1 cellular context compared by ENCODE assay signal in genomic region chr11:69526453-69526810, GRCh38.
TF ChIP-seq lines count a peak whose summit lies in the region.

No MANE protein-coding gene starts in this region.

TF ChIP-seq in HepG2, 621 proteins besides CTCF, POLR2A, EP300 and RAD21:
- TF ChIP-seq, protein P1, sequence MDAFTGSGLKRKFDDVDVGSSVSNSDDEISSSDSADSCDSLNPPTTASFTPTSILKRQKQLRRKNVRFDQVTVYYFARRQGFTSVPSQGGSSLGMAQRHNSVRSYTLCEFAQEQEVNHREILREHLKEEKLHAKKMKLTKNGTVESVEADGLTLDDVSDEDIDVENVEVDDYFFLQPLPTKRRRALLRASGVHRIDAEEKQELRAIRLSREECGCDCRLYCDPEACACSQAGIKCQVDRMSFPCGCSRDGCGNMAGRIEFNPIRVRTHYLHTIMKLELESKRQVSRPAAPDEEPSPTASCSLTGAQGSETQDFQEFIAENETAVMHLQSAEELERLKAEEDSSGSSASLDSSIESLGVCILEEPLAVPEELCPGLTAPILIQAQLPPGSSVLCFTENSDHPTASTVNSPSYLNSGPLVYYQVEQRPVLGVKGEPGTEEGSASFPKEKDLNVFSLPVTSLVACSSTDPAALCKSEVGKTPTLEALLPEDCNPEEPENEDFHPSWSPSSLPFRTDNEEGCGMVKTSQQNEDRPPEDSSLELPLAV (CRISPR knock-in tag; conservative IDR thresholded peaks at IDR 0.05; ENCODE audit: low read depth) = no peak
- TF ChIP-seq SALL1 (CRISPR knock-in tag; IDR thresholded peaks at IDR 0.05) = no peak
- no peak for TF ChIP-seq ONECUT2 (CRISPR knock-in tag; IDR thresholded peaks at IDR 0.05)
- TF ChIP-seq ZNF253 (CRISPR knock-in tag; IDR thresholded peaks at IDR 0.05; ENCODE audit: borderline replicate concordance) = no peak
- TF ChIP-seq ZNF747 (CRISPR knock-in tag; IDR thresholded peaks at IDR 0.05; ENCODE audit: borderline replicate concordance) = no peak
- no peak for TF ChIP-seq TEAD3 (CRISPR knock-in tag; optimal IDR thresholded peaks at IDR 0.05; ENCODE audit: borderline replicate concordance)
- TF ChIP-seq TRIM24 (CRISPR knock-in tag; IDR thresholded peaks at IDR 0.05) = no peak
